8 cellular contexts compared by ENCODE assay signal in genomic region chr19:42229855-42230331, GRCh38.
DNase-seq lines count a peak whose midpoint lies in the region; ATAC-seq and TF ChIP-seq lines count a peak whose summit lies in the region.
"Had no signal": no experiment of that assay in that cellular context is flagged by ENCODE, and none has a peak within 500 bp of the region (broad histone marks: within the 10 kb centered on the region; RNA-seq: fewer than 3 reads in every experiment).

No MANE protein-coding gene starts in this region.

- DNase-seq in AG08395 (ENCODE audit: low spot score) (peak; percentile 58), erythroblast (lab: John Stamatoyannopoulos, UW) (peak; percentile 89 to 90), NCI-H1694 (lab: John Stamatoyannopoulos, UW) (no peak)
- DNase-seq: EL, NCI-H2029 had no signal

- H3K9me3 ChIP-seq in OCI-LY1 (ENCODE audit: low read length) = no peaks in the 10 kb centered on the region

- no peak overlapping the region for H3K4me2 ChIP-seq in OCI-LY1 (ENCODE audit: low read length)

- peaks cover 93% of the 10 kb centered on the region for H3K36me3 ChIP-seq in OCI-LY1 (ENCODE audit: insufficient read depth, low read length)

- peak overlapping the region; percentile 23 for H3K27ac ChIP-seq in OCI-LY1 (ENCODE audit: low read depth, low read length, poor library complexity, severe bottlenecking)

- no peak overlapping the region for H2AFZ ChIP-seq in OCI-LY1 (ENCODE audit: low read length)

- H3K4me3 ChIP-seq in OCI-LY1 (ENCODE audit: low read depth, low read length, poor library complexity, severe bottlenecking) = no peak overlapping the region

- peak overlapping the region; percentile 3; the same call in 1 of the 2 replicates for H3K9ac ChIP-seq in OCI-LY1 (ENCODE audit: low read length)

- peaks cover 11% of the 10 kb centered on the region for H3K4me1 ChIP-seq in OCI-LY1 (ENCODE audit: insufficient read depth, low read length, severe bottlenecking)

- no peaks in the 10 kb centered on the region for H3K79me2 ChIP-seq in OCI-LY1 (ENCODE audit: insufficient read depth, low read length)

- H3K9me2 ChIP-seq in OCI-LY1 (ENCODE audit: low read depth, low read length) = no peaks in the 10 kb centered on the region

- TF ChIP-seq CTCF in OCI-LY1 (IDR thresholded peaks at IDR 0.05; ENCODE audit: low read length) = no peak

- ATAC-seq in GM21526 (IDR thresholded peaks at IDR 0.05; ENCODE audit: low FRiP score, unreplicated experiment) = no peak
- no peak for ATAC-seq in HG02571 (IDR thresholded peaks at IDR 0.05; ENCODE audit: unreplicated experiment)

- no peaks in the 10 kb centered on the region for H3F3A ChIP-seq in OCI-LY1 (ENCODE audit: insufficient read depth, low read length)

- no peaks in the 10 kb centered on the region for H4K20me1 ChIP-seq in OCI-LY1 (ENCODE audit: insufficient read depth, low read length)

- no peaks in the 10 kb centered on the region for H3K27me3 ChIP-seq in OCI-LY1 (ENCODE audit: insufficient read depth, low read length)

- TF ChIP-seq POLR2A in erythroblast (IDR thresholded peaks at IDR 0.05; ENCODE audit: low read length) = peak; percentile 53
